In the genomic region with DNA sequence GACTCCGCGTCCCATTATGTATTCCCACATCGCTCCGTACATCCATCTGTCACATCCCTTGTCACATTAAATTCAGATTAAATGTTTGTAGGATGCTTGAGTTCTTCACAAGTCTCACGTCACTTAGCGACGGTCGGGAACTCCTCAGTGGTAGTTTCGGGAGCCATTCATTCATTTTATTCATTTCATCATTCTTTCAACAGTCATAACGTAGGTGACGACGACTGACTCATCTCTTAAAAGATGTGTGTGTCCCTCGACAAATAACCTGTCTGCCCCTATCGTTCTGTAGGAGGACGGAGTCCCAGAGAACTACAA, we compare ENCODE assay signal across 8 cellular contexts. TPM values are rescaled to one million over a fixed set of nuclear protein-coding genes. Genes with fewer than 3 reads are reported as not detected.
DNase-seq lines count a peak whose midpoint lies in the region; ATAC-seq, FAIRE-seq and TF ChIP-seq lines count a peak whose summit lies in the region.

No MANE protein-coding gene starts in this region.

- no peaks in the 10 kb centered on the region for H4K20me1 ChIP-seq in K562 (replicated peaks; ENCODE audit: control insufficient read depth, insufficient read depth, low read length)

- H3K36me3 ChIP-seq in K562 (ENCODE audit: control insufficient read depth, insufficient read depth, low read length): peaks cover 29% of the 10 kb centered on the region; the same call in 2 of the 3 replicates
- H3K36me3 ChIP-seq in mesenchymal stem cell (ENCODE audit: control insufficient read depth in 1 of 2, insufficient read depth in 2 of 2, low read depth in 1 of 2, low read length in 2 of 2): peaks cover 4 to 26% of the 10 kb centered on the region in 2 experiments
- H3K36me3 ChIP-seq in urinary bladder (ENCODE audit: insufficient read depth): no peaks in the 10 kb centered on the region

- no peak for TF ChIP-seq EP300 in K562 (IDR thresholded peaks at IDR 0.05; ENCODE audit: low read length)

- no TSS peak for BruUV-seq in K562 (replicated peaks; lab: Mats Ljungman, UMichigan)

- peaks cover 39% of the 10 kb centered on the region for H3K4me1 Mint-ChIP-seq in activated naive CD4-positive, alpha-beta T cell treated with anti-CD3 and anti-CD28 coated beads, Interleukin-2, amount 50 U/mL, for 24 hours

- no peak overlapping the region for H2BK120ac ChIP-seq in mesenchymal stem cell (ENCODE audit: low read depth, low read length)

- H3K14ac ChIP-seq in mesenchymal stem cell (ENCODE audit: low read length in 2 of 2): no peak overlapping the region

- H3K27ac Mint-ChIP-seq in activated naive CD4-positive, alpha-beta T cell treated with anti-CD3 and anti-CD28 coated beads, Interleukin-2, amount 50 U/mL, for 24 hours: peak overlapping the region; percentile 96

- H3K27ac ChIP-seq in K562 (ENCODE audit: extremely low read depth, low read depth, low read length): no peak overlapping the region; the same call in 2 of the 3 replicates
- no peak overlapping the region for H3K27ac ChIP-seq in mesenchymal stem cell (ENCODE audit: low read length, poor library complexity, severe bottlenecking)
- no peak overlapping the region for H3K27ac ChIP-seq in urinary bladder (ENCODE audit: low read depth)

- POLR2A ChIA-PET in K562 (lab: Yijun Ruan, JAX): interaction anchor here (0.6 kb wide), 1 partner anchor 99 kb away, joined by 4 read pairs; no protein-coding TSS in a partner anchor

- H2AFZ ChIP-seq in K562 (ENCODE audit: low read depth, low read length) (peak overlapping the region; percentile 98), mesenchymal stem cell (ENCODE audit: low read depth, low read length) (peak overlapping the region; percentile 8)

- ATAC-seq in K562 (no peak), HG02840 (IDR thresholded peaks at IDR 0.05; ENCODE audit: low FRiP score, unreplicated experiment) (no peak)

- H3K79me1 ChIP-seq in mesenchymal stem cell (replicated peaks; ENCODE audit: low read length, poor library complexity, severe bottlenecking): peaks cover 9% of the 10 kb centered on the region

- H4K91ac ChIP-seq in mesenchymal stem cell (ENCODE audit: low read length): no peak overlapping the region

- no peak for TF ChIP-seq POLR2A in K562 (conservative IDR thresholded peaks at IDR 0.05)

- H3K9me3 ChIP-seq in K562 (replicated peaks; ENCODE audit: control insufficient read depth, insufficient read depth, low read depth, low read length) (no peaks in the 10 kb centered on the region), mesenchymal stem cell (ENCODE audit: control insufficient read depth, low read length) (no peaks in the 10 kb centered on the region)

- no peak overlapping the region for H3K4ac ChIP-seq in mesenchymal stem cell (ENCODE audit: low read depth in 1 of 2, low read length in 2 of 2)

- no peak overlapping the region for H4K8ac ChIP-seq in mesenchymal stem cell (ENCODE audit: low read length)

- CTCF ChIA-PET in K562 (lab: Yijun Ruan, JAX; ENCODE audit: low intra/inter-chr PET ratio): no interaction called here

- no peak for FAIRE-seq in K562 (lab: Jason Lieb, UNC)

- H3K4me3 Mint-ChIP-seq in activated naive CD4-positive, alpha-beta T cell treated with anti-CD3 and anti-CD28 coated beads, Interleukin-2, amount 50 U/mL, for 24 hours: peak overlapping the region; percentile 97

- H3K36me3 Mint-ChIP-seq in activated naive CD4-positive, alpha-beta T cell treated with anti-CD3 and anti-CD28 coated beads, Interleukin-2, amount 50 U/mL, for 24 hours: peaks cover 18% of the 10 kb centered on the region

- H3K18ac ChIP-seq in mesenchymal stem cell (ENCODE audit: low read depth in 1 of 2, low read length in 2 of 2): no peak overlapping the region

- intact Hi-C loops in K562 (cut with micrococcal nuclease): loop anchor here (2.0 kb wide), 1 partner anchor 143 kb away; no protein-coding TSS in a partner anchor

- 48% methylated on average over 11 of the region's 15 CpGs for WGBS in K562 (ENCODE audit: insufficient coverage, low coverage, missing lambda C conversion rate)
- 19% methylated on average over 15 of the region's 15 CpGs for WGBS in mesenchymal stem cell
- WGBS in urinary bladder: 9% methylated on average over 15 of the region's 15 CpGs

- no peak for DNase-seq in activated naive CD4-positive, alpha-beta T cell treated with anti-CD3 and anti-CD28 coated beads, Interleukin-2, amount 50 U/mL, for 16 hours
- no peak for DNase-seq in K562 (ENCODE audit: extremely low read depth in 1 of 4, low spot score in 3 of 4)
- no peak for DNase-seq in mesenchymal stem cell
- no peak for DNase-seq in cortex of kidney (lab: John Stamatoyannopoulos, UW)
- no peak for DNase-seq in NCI-H2196 (lab: John Stamatoyannopoulos, UW; ENCODE audit: unreplicated experiment)

- H2BK12ac ChIP-seq in mesenchymal stem cell (ENCODE audit: low read length in 2 of 2): no peak overlapping the region

- H3K27me3 ChIP-seq in K562 (ENCODE audit: control insufficient read depth in 2 of 2, insufficient read depth in 2 of 2, low read length in 2 of 2): no peaks in the 10 kb centered on the region
- peaks cover 0 to under 1% of the 10 kb centered on the region in 2 experiments for H3K27me3 ChIP-seq in mesenchymal stem cell (ENCODE audit: control insufficient read depth in 1 of 2, insufficient read depth in 1 of 2, low read length in 2 of 2)

- H2AK5ac ChIP-seq in mesenchymal stem cell (ENCODE audit: low read length, severe bottlenecking): no peak overlapping the region

- no peaks in the 10 kb centered on the region for H3K9me1 ChIP-seq in K562 (ENCODE audit: control insufficient read depth, insufficient read depth, low read length)

- H3K9ac ChIP-seq in K562 (ENCODE audit: insufficient read depth in 1 of 2, low read depth in 2 of 2, low read length in 2 of 2): peak overlapping the region in 1 of 2 experiments; percentile 58; a peak in 1 of 4 replicates
- peak overlapping the region; percentile 90 for H3K9ac ChIP-seq in mesenchymal stem cell (ENCODE audit: low read length)

- H3K4me3 ChIP-seq in K562 (peak overlapping the region; percentile 89), mesenchymal stem cell (ENCODE audit: insufficient read depth in 1 of 2, low read depth in 1 of 2, low read length in 2 of 2) (peak overlapping the region in 1 of 2 experiments; percentile 92), urinary bladder (ENCODE audit: low read depth, low read length) (peak overlapping the region; percentile 75)

- H3K27me3 Mint-ChIP-seq in activated naive CD4-positive, alpha-beta T cell treated with anti-CD3 and anti-CD28 coated beads, Interleukin-2, amount 50 U/mL, for 24 hours: no peaks in the 10 kb centered on the region

- H3K4me1 ChIP-seq in K562 (replicated peaks in 1 of 2; ENCODE audit: control insufficient read depth in 2 of 2, insufficient read depth in 2 of 2, low read length in 2 of 2) (no peaks in the 10 kb centered on the region; a peak in 1 of 5 replicates), mesenchymal stem cell (ENCODE audit: control insufficient read depth, insufficient read depth, low read depth, low read length) (peaks cover 1% of the 10 kb centered on the region), urinary bladder (ENCODE audit: insufficient read depth) (no peaks in the 10 kb centered on the region)

- H3K79me2 ChIP-seq in K562 (ENCODE audit: control insufficient read depth, insufficient read depth, low read length): peaks cover 27% of the 10 kb centered on the region

- no peaks in the 10 kb centered on the region for H3K9me3 Mint-ChIP-seq in activated naive CD4-positive, alpha-beta T cell treated with anti-CD3 and anti-CD28 coated beads, Interleukin-2, amount 50 U/mL, for 24 hours

- in situ Hi-C loops in K562 (cut with MboI): loop anchor here (25.0 kb wide), 3 partner anchors 682 to 1068 kb away; a partner anchor contains a TSS

- H3K4me2 ChIP-seq in K562 (ENCODE audit: insufficient read depth, low read length) (peak overlapping the region; percentile 91), mesenchymal stem cell (ENCODE audit: low read length, poor library complexity, severe bottlenecking) (peak overlapping the region; percentile 47)

- no peak for TF ChIP-seq RAD21 in K562 (CRISPR knock-in tag; conservative IDR thresholded peaks at IDR 0.05 in 1 of 2, IDR thresholded peaks at IDR 0.05 in 1 of 2)

- H3K23ac ChIP-seq in mesenchymal stem cell (ENCODE audit: low read length in 2 of 2): no peak overlapping the region

- H2BK5ac ChIP-seq in mesenchymal stem cell (ENCODE audit: low read depth, low read length, poor library complexity, severe bottlenecking): no peak overlapping the region

- no peak overlapping the region for H2BK15ac ChIP-seq in mesenchymal stem cell (ENCODE audit: low read depth, poor library complexity, severe bottlenecking)

- no peak for TF ChIP-seq CTCF in K562 (IDR thresholded peaks at IDR 0.05 in 2 of 3, conservative IDR thresholded peaks at IDR 0.05 in 1 of 3; ENCODE audit: insufficient read depth in 2 of 3, low read depth in 1 of 3, low read length in 3 of 3)

RNA-seq across cellular contexts. Expression of a gene that starts 0.3 kb away (rescaled TPM):
- 42.7 and 49.1 TPM in 2 replicates for total RNA-seq in K562 (2011; cell fraction: chromatin; rRNA removed; ENCODE audit: low replicate concordance)
- 52.2 and 60.0 TPM in 2 replicates for total RNA-seq in K562 (2011; cell fraction: nucleolus; rRNA removed)
- 75.3 and 87.6 TPM in 2 replicates for total RNA-seq in K562 (2011; cell fraction: nucleoplasm; rRNA removed)
- total RNA-seq in K562 (2014; rRNA removed) (37.7 and 41.9 TPM in 2 replicates), K562 (2014; rRNA removed; fragmentation: Illumina TruSeq; extraction: Trizol) (59.5 and 64.5 TPM in 2 replicates), K562 (2015; rRNA removed; fragmentation: Illumina TruSeq; extraction: Trizol) (37.2 and 41.4 TPM in 2 replicates), K562 (2021) (57.3 and 60.9 TPM in 2 replicates), urinary bladder (43.9 TPM)
- polyA plus RNA-seq in K562 (2011; rRNA removed) (48.6 and 66.0 TPM in 2 replicates), K562 (2014; fragmentation: Illumina TruSeq; extraction: Trizol) (43.8 and 51.1 TPM in 2 replicates), K562 (2014; fragmentation: Nextera tagmentation; extraction: Ambion mirVana) (10 to 100 TPM; 29.5 to 37.5 TPM), K562 (2014; rRNA removed) (37.2 and 48.4 TPM in 2 replicates), urinary bladder (25.2 TPM)
- 46.2 and 52.0 TPM in 2 replicates for polyA plus RNA-seq in K562 (2011; cell fraction: cytosol; rRNA removed)
- 23.6 and 28.6 TPM in 2 replicates for polyA plus RNA-seq in K562 (2011; cell fraction: nucleus; rRNA removed)
- polyA plus RNA-seq in K562 (2012): 37.4 and 49.1 TPM in 2 replicates
- 84.1 and 107 TPM in 2 replicates for polyA minus RNA-seq in K562 (2011; rRNA and poly(A)+ RNA removed)
- 36.2 and 65.5 TPM in 2 replicates for polyA minus RNA-seq in K562 (2011; cell fraction: cytosol; rRNA and poly(A)+ RNA removed)
- 12.9 and 23.4 TPM in 2 replicates for polyA minus RNA-seq in K562 (2011; cell fraction: nucleus; rRNA and poly(A)+ RNA removed)
- polyA plus RNA-seq in mesenchymal stem cell (2013, experiment 1 of 2): 37.8 TPM
- polyA plus RNA-seq in mesenchymal stem cell (2013, experiment 2 of 2): 40.2 TPM

RNA-seq across cellular contexts. Expression of a gene that starts 59.1 kb away (rescaled TPM):
- total RNA-seq in K562 (2011; cell fraction: chromatin; rRNA removed; ENCODE audit: low replicate concordance): 2.2 and 2.7 TPM in 2 replicates
- 0.50 and 2.4 TPM in 2 replicates for total RNA-seq in K562 (2011; cell fraction: nucleolus; rRNA removed)
- 1.2 and 1.3 TPM in 2 replicates for total RNA-seq in K562 (2011; cell fraction: nucleoplasm; rRNA removed)
- total RNA-seq in K562 (2014; rRNA removed): 0.09 and 2.6 TPM in 2 replicates
- total RNA-seq in K562 (2014; rRNA removed; fragmentation: Illumina TruSeq; extraction: Trizol): 2.0 and 2.8 TPM in 2 replicates
- 0.51 TPM in 1 of 2 replicates, not detected in the other for total RNA-seq in K562 (2015; rRNA removed; fragmentation: Illumina TruSeq; extraction: Trizol)
- total RNA-seq in K562 (2021): 9.2 and 11.1 TPM in 2 replicates
- 1.1 and 1.5 TPM in 2 replicates for polyA plus RNA-seq in K562 (2011; rRNA removed)
- polyA plus RNA-seq in K562 (2011; cell fraction: cytosol; rRNA removed): 0.78 and 0.81 TPM in 2 replicates
- 1.7 and 3.8 TPM in 2 replicates for polyA plus RNA-seq in K562 (2011; cell fraction: nucleus; rRNA removed)
- polyA plus RNA-seq in K562 (2012): 0.42 and 12.7 TPM in 2 replicates
- 2.6 and 3.1 TPM in 2 replicates for polyA plus RNA-seq in K562 (2014; fragmentation: Illumina TruSeq; extraction: Trizol)
- 1 to 10 TPM; 3.1 to 6.7 TPM for polyA plus RNA-seq in K562 (2014; fragmentation: Nextera tagmentation; extraction: Ambion mirVana)
- 3.5 and 3.9 TPM in 2 replicates for polyA plus RNA-seq in K562 (2014; rRNA removed)
- polyA minus RNA-seq in K562 (2011; rRNA and poly(A)+ RNA removed): 1.1 and 1.9 TPM in 2 replicates
- polyA minus RNA-seq in K562 (2011; cell fraction: cytosol; rRNA and poly(A)+ RNA removed): 0.67 and 22.6 TPM in 2 replicates
- polyA minus RNA-seq in K562 (2011; cell fraction: nucleus; rRNA and poly(A)+ RNA removed): 0.89 and 1.6 TPM in 2 replicates
- 0.04 TPM for polyA plus RNA-seq in mesenchymal stem cell (2013, experiment 1 of 2)
- 0.10 TPM for polyA plus RNA-seq in mesenchymal stem cell (2013, experiment 2 of 2)
- 1.2 TPM for total RNA-seq in urinary bladder
- polyA plus RNA-seq in urinary bladder: 6.1 TPM
